Comparison of ENCODE assay signal across 8 cellular contexts in the genomic region with DNA sequence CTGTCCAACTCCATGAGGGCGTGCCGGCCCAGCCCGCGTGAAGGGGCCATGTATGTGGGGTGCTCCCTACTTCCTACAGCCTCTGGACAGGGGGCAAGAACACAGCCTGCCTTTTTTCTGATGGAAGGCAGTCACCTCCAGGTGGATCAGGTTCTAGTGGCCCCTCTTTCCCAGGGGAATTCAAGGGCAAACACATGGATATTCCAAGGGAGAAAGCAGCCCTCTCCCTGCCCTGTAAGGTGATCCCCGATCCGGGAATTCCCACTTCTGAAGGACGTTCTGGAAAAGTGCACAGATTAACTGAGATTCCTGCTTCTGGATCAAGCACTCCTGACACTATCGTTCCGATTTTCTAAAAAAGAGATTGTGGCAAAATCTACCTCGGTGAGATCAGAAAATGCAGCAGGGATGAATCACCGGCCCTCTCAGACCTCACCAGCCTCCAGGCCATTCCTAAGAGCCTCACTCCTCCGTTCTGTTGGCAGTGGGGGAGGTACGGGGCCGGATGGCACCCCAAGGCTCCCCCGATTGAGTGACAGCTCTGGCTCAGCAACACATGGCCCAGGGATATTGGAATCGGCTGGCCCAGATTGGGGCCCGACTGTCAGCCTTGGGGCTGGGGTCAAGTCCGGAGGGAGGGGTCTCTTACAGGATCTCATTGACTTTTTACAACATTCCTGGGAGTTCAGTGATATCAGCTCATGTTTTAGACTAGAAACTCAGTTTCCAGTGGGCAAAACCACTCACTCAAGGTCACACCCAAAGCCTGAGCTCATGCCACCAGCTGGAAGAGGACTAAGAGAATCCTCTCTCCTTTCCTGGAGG. TPM values are rescaled to one million over a fixed set of nuclear protein-coding genes. Genes with fewer than 3 reads are reported as not detected.
A peak's percentile ranks its signal among the peaks of the same experiment; 100 is the strongest.
DNase-seq lines count a peak whose midpoint lies in the region; ATAC-seq, FAIRE-seq and TF ChIP-seq lines count a peak whose summit lies in the region.

No MANE protein-coding gene starts in this region.

- no peak overlapping the region for H3K9ac ChIP-seq in endothelial cell of umbilical vein (replicated peaks; ENCODE audit: extremely low read depth, insufficient read depth, low read length)
- no peak overlapping the region for H3K9ac ChIP-seq in colonic mucosa (ENCODE audit: low read depth in 2 of 2, low read length in 2 of 2)

- H4K20me1 ChIP-seq in endothelial cell of umbilical vein (replicated peaks; ENCODE audit: control insufficient read depth, extremely low read depth, insufficient read depth, low read length) = no peaks in the 10 kb centered on the region

- H3K4me3 Mint-ChIP-seq in CD4-positive, CD25-positive, alpha-beta regulatory T cell = peak overlapping the region; percentile 52 to 76 (median 64)
- H3K4me3 Mint-ChIP-seq in natural killer cell treated with Interleukin-12 subunit alpha and Interleukin-12 subunit beta and Interleukin-15 and Interleukin-18, amount 100 ng/mL, for 72 hours = peak overlapping the region; percentile 8

- no peak for FAIRE-seq in endothelial cell of umbilical vein (lab: Jason Lieb, UNC)

- peaks cover 0 to 9% (median 1%) of the 10 kb centered on the region in 4 donors for H3K4me1 Mint-ChIP-seq in CD4-positive, CD25-positive, alpha-beta regulatory T cell
- H3K4me1 Mint-ChIP-seq in natural killer cell treated with Interleukin-12 subunit alpha and Interleukin-12 subunit beta and Interleukin-15 and Interleukin-18, amount 100 ng/mL, for 72 hours (ENCODE audit: low read depth in 2 of 2) = peaks cover 7 to 14% of the 10 kb centered on the region in 2 donors

- H3K36me3 ChIP-seq in CD4-positive, CD25-positive, alpha-beta regulatory T cell (ENCODE audit: control insufficient read depth, insufficient read depth, low read length) = no peaks in the 10 kb centered on the region
- H3K36me3 ChIP-seq in endothelial cell of umbilical vein (ENCODE audit: control insufficient read depth in 2 of 2, extremely low read depth in 1 of 2, insufficient read depth in 2 of 2, low read length in 2 of 2) (no peaks in the 10 kb centered on the region), colonic mucosa (no peaks in the 10 kb centered on the region)

- no peaks in the 10 kb centered on the region for H3K79me2 ChIP-seq in endothelial cell of umbilical vein (ENCODE audit: control insufficient read depth, insufficient read depth, low read length)

- CTCF ChIA-PET in endothelial cell of umbilical vein (lab: Charles Lee) = interaction anchor here (1.3 to 1.8 kb wide), 3 partner anchors 14 to 103 kb away, joined by 3 to 9 read pairs (median 4); no protein-coding TSS in a partner anchor

- peaks cover 0 to 1% (median 0%) of the 10 kb centered on the region in 7 donors for H3K9me3 Mint-ChIP-seq in CD4-positive, CD25-positive, alpha-beta regulatory T cell
- H3K9me3 Mint-ChIP-seq in natural killer cell treated with Interleukin-12 subunit alpha and Interleukin-12 subunit beta and Interleukin-15 and Interleukin-18, amount 100 ng/mL, for 72 hours = no peaks in the 10 kb centered on the region

- no peak overlapping the region for H3K27ac Mint-ChIP-seq in CD4-positive, CD25-positive, alpha-beta regulatory T cell
- H3K27ac Mint-ChIP-seq in natural killer cell treated with Interleukin-12 subunit alpha and Interleukin-12 subunit beta and Interleukin-15 and Interleukin-18, amount 100 ng/mL, for 72 hours = no peak overlapping the region

- H3K4me3 ChIP-seq in CD4-positive, CD25-positive, alpha-beta regulatory T cell (ENCODE audit: low read depth, low read length) = no peak overlapping the region
- H3K4me3 ChIP-seq in endothelial cell of umbilical vein (replicated peaks in 1 of 3; ENCODE audit: insufficient read depth in 1 of 3, low read depth in 1 of 3, low read length in 3 of 3) (no peak overlapping the region), colonic mucosa (no peak overlapping the region)

- H3K27me3 Mint-ChIP-seq in CD4-positive, CD25-positive, alpha-beta regulatory T cell = peaks cover 14% of the 10 kb centered on the region
- peaks cover 0 to 6% of the 10 kb centered on the region in 2 donors for H3K27me3 Mint-ChIP-seq in natural killer cell treated with Interleukin-12 subunit alpha and Interleukin-12 subunit beta and Interleukin-15 and Interleukin-18, amount 100 ng/mL, for 72 hours

- TF ChIP-seq POLR2A in endothelial cell of umbilical vein (IDR thresholded peaks at IDR 0.05; ENCODE audit: low read depth, low read length) = no peak

- TF ChIP-seq CTCF in endothelial cell of umbilical vein (IDR thresholded peaks at IDR 0.05; ENCODE audit: extremely low read depth in 1 of 2, insufficient read depth in 1 of 2, low read depth in 1 of 2, low read length in 2 of 2) (no peak), colonic mucosa (IDR thresholded peaks at IDR 0.05) (no peak)

- no peaks in the 10 kb centered on the region for H3K27me3 ChIP-seq in CD4-positive, CD25-positive, alpha-beta regulatory T cell (ENCODE audit: control insufficient read depth, insufficient read depth, low read length)
- H3K27me3 ChIP-seq in endothelial cell of umbilical vein (ENCODE audit: control insufficient read depth in 2 of 2, insufficient read depth in 2 of 2, low read length in 2 of 2) (no peaks in the 10 kb centered on the region), colonic mucosa (peaks cover 7% of the 10 kb centered on the region)

- POLR2A ChIA-PET in endothelial cell of umbilical vein (lab: Charles Lee) = interaction anchor here (0.6 to 0.7 kb wide), 2 partner anchors 94 to 159 kb away, joined by 3 to 4 read pairs; no protein-coding TSS in a partner anchor

- DNase-seq in CD4-positive, CD25-positive, alpha-beta regulatory T cell = no peak
- DNase-seq in NCI-H226 (peak; percentile 98), endothelial cell of umbilical vein (ENCODE audit: low read depth, low spot score) (no peak), colonic mucosa (no peak), DMS153 treated with DMSO at 0.1 percent for 48 hours (lab: John Stamatoyannopoulos, UW; ENCODE audit: unreplicated experiment) (no peak), UCSD-AML1 (lab: John Stamatoyannopoulos, UW; ENCODE audit: unreplicated experiment) (no peak)
- no peak for DNase-seq in natural killer cell treated with Interleukin-12 subunit alpha and Interleukin-12 subunit beta and Interleukin-15 and Interleukin-18, amount 100 ng/mL, for 72 hours (ENCODE audit: low spot score)

- H3K9me3 ChIP-seq in CD4-positive, CD25-positive, alpha-beta regulatory T cell (ENCODE audit: control insufficient read depth in 2 of 2, low read length in 2 of 2) = no peaks in the 10 kb centered on the region
- no peaks in the 10 kb centered on the region for H3K9me3 ChIP-seq in endothelial cell of umbilical vein (replicated peaks; ENCODE audit: control insufficient read depth, insufficient read depth, low read length)
- no peaks in the 10 kb centered on the region for H3K9me3 ChIP-seq in colonic mucosa

- peaks cover 12% of the 10 kb centered on the region for H3K4me1 ChIP-seq in CD4-positive, CD25-positive, alpha-beta regulatory T cell (ENCODE audit: control insufficient read depth, insufficient read depth, low read length, poor library complexity, severe bottlenecking)
- no peaks in the 10 kb centered on the region for H3K4me1 ChIP-seq in endothelial cell of umbilical vein (ENCODE audit: control insufficient read depth, extremely low read depth, insufficient read depth, low read length)
- no peaks in the 10 kb centered on the region for H3K4me1 ChIP-seq in colonic mucosa

- dilution Hi-C loops in endothelial cell of umbilical vein (cut with MboI; ENCODE audit: extremely low pct_ligation_motif_present, low sequenced_read_pairs) = no loop called here

- H3K9me1 ChIP-seq in endothelial cell of umbilical vein (replicated peaks; ENCODE audit: control insufficient read depth, extremely low read depth, insufficient read depth, low read length) = no peaks in the 10 kb centered on the region

- peak overlapping the region; percentile 86 for H2AFZ ChIP-seq in endothelial cell of umbilical vein (ENCODE audit: low read depth, low read length)

- BruUV-seq in endothelial cell of umbilical vein (replicated peaks; lab: Mats Ljungman, UMichigan) = no TSS peak

- intact Hi-C loops in endothelial cell of umbilical vein (cut with micrococcal nuclease) (loop anchor here (2.0 kb wide), 1 partner anchor 77 kb away; a partner anchor contains a TSS), colonic mucosa (cut with DNase I) (no loop called here)

- ATAC-seq in CD4-positive, CD25-positive, alpha-beta regulatory T cell (ENCODE audit: low read depth in 2 of 2) = no peak
- ATAC-seq in natural killer cell treated with Interleukin-12 subunit alpha and Interleukin-12 subunit beta and Interleukin-15 and Interleukin-18, amount 100 ng/mL, for 72 hours = no peak
- ATAC-seq in GM21360 (IDR thresholded peaks at IDR 0.05; ENCODE audit: unreplicated experiment) = no peak

- H3K4me2 ChIP-seq in endothelial cell of umbilical vein (ENCODE audit: insufficient read depth, low read length) = no peak overlapping the region

- H3K27ac ChIP-seq in CD4-positive, CD25-positive, alpha-beta regulatory T cell (ENCODE audit: insufficient read depth, low read length, poor library complexity, severe bottlenecking) = no peak overlapping the region
- H3K27ac ChIP-seq in endothelial cell of umbilical vein (ENCODE audit: insufficient read depth, low read depth, low read length) (no peak overlapping the region), colonic mucosa (no peak overlapping the region)

- H3K36me3 Mint-ChIP-seq in CD4-positive, CD25-positive, alpha-beta regulatory T cell = no peaks in the 10 kb centered on the region
- no peaks in the 10 kb centered on the region for H3K36me3 Mint-ChIP-seq in natural killer cell treated with Interleukin-12 subunit alpha and Interleukin-12 subunit beta and Interleukin-15 and Interleukin-18, amount 100 ng/mL, for 72 hours

RNA-seq across cellular contexts. Expression of a gene that starts 12.3 kb away (rescaled TPM):
- 0.74 TPM for total RNA-seq in CD4-positive, CD25-positive, alpha-beta regulatory T cell
- polyA plus RNA-seq in CD4-positive, CD25-positive, alpha-beta regulatory T cell = not detected
- 0.07 and 0.11 TPM in 2 replicates for total RNA-seq in endothelial cell of umbilical vein
- 0.14 and 0.21 TPM in 2 replicates for polyA plus RNA-seq in endothelial cell of umbilical vein
- 0.12 and 0.18 TPM in 2 replicates for polyA plus RNA-seq in endothelial cell of umbilical vein (2011; cell fraction: cytosol; rRNA removed)
- polyA plus RNA-seq in endothelial cell of umbilical vein (2011; cell fraction: nucleus; rRNA removed) = 0.84 and 0.97 TPM in 2 replicates
- polyA plus RNA-seq in endothelial cell of umbilical vein (2012) = 0.10 and 0.24 TPM in 2 replicates
- polyA minus RNA-seq in endothelial cell of umbilical vein = 0.10 TPM in 1 of 2 replicates, not detected in the other
- polyA minus RNA-seq in endothelial cell of umbilical vein (2011; cell fraction: cytosol; rRNA and poly(A)+ RNA removed) = 0.51 TPM
- 0.29 and 0.67 TPM in 2 replicates for polyA minus RNA-seq in endothelial cell of umbilical vein (2011; cell fraction: nucleus; rRNA and poly(A)+ RNA removed)
- under 1 TPM; 0.05 to 0.50 TPM for total RNA-seq in natural killer cell treated with Interleukin-12 subunit alpha and Interleukin-12 subunit beta and Interleukin-15 and Interleukin-18, amount 100 ng/mL, for 72 hours
- total RNA-seq in colonic mucosa = under 1 TPM; 0.35 to 0.52 TPM

RNA-seq across cellular contexts. Expression of a gene that starts 13.1 kb away (rescaled TPM):
- total RNA-seq in CD4-positive, CD25-positive, alpha-beta regulatory T cell = not detected
- under 1 TPM in 2 of 4 donors, not detected in 2; 0.07 to 0.31 TPM for polyA plus RNA-seq in CD4-positive, CD25-positive, alpha-beta regulatory T cell
- total RNA-seq in endothelial cell of umbilical vein = 2.9 and 3.5 TPM in 2 replicates
- 4.8 and 6.3 TPM in 2 replicates for polyA plus RNA-seq in endothelial cell of umbilical vein
- 2.0 and 2.9 TPM in 2 replicates for polyA plus RNA-seq in endothelial cell of umbilical vein (2011; cell fraction: cytosol; rRNA removed)
- 2.9 and 4.8 TPM in 2 replicates for polyA plus RNA-seq in endothelial cell of umbilical vein (2011; cell fraction: nucleus; rRNA removed)
- polyA plus RNA-seq in endothelial cell of umbilical vein (2012) = 1.5 and 3.0 TPM in 2 replicates
- 1.9 and 4.0 TPM in 2 replicates for polyA minus RNA-seq in endothelial cell of umbilical vein
- 5.8 TPM for polyA minus RNA-seq in endothelial cell of umbilical vein (2011; cell fraction: cytosol; rRNA and poly(A)+ RNA removed)
- 0.87 and 1.0 TPM in 2 replicates for polyA minus RNA-seq in endothelial cell of umbilical vein (2011; cell fraction: nucleus; rRNA and poly(A)+ RNA removed)
- total RNA-seq in natural killer cell treated with Interleukin-12 subunit alpha and Interleukin-12 subunit beta and Interleukin-15 and Interleukin-18, amount 100 ng/mL, for 72 hours = 1 to 10 TPM; 2.3 to 5.3 TPM
- total RNA-seq in colonic mucosa = 10 to 100 TPM; 19.0 to 20.9 TPM

RNA-seq across cellular contexts. Expression of a gene that starts 35.3 kb away (rescaled TPM):
- total RNA-seq in CD4-positive, CD25-positive, alpha-beta regulatory T cell = 80.7 TPM
- polyA plus RNA-seq in CD4-positive, CD25-positive, alpha-beta regulatory T cell = 10 to 100 TPM; 19.1 to 28.0 (median 25.0) TPM
- 60.7 and 65.2 TPM in 2 replicates for total RNA-seq in endothelial cell of umbilical vein
- polyA plus RNA-seq in endothelial cell of umbilical vein = 49.4 and 49.5 TPM in 2 replicates
- polyA plus RNA-seq in endothelial cell of umbilical vein (2011; cell fraction: cytosol; rRNA removed) = 44.1 and 47.8 TPM in 2 replicates
- polyA plus RNA-seq in endothelial cell of umbilical vein (2011; cell fraction: nucleus; rRNA removed) = 138 TPM in 2 replicates
- polyA plus RNA-seq in endothelial cell of umbilical vein (2012) = 77.9 and 85.6 TPM in 2 replicates
- polyA minus RNA-seq in endothelial cell of umbilical vein = 37.0 and 45.8 TPM in 2 replicates
- polyA minus RNA-seq in endothelial cell of umbilical vein (2011; cell fraction: cytosol; rRNA and poly(A)+ RNA removed) = 8.8 TPM
- polyA minus RNA-seq in endothelial cell of umbilical vein (2011; cell fraction: nucleus; rRNA and poly(A)+ RNA removed) = 20.9 and 28.4 TPM in 2 replicates
- 10 to 100 TPM; 85.1 to 92.0 TPM for total RNA-seq in natural killer cell treated with Interleukin-12 subunit alpha and Interleukin-12 subunit beta and Interleukin-15 and Interleukin-18, amount 100 ng/mL, for 72 hours
- total RNA-seq in colonic mucosa = 10 to 100 TPM; 70.8 to 71.4 TPM

RNA-seq across cellular contexts. Expression of a gene that starts 40.5 kb away (rescaled TPM):
- 35.2 TPM for total RNA-seq in CD4-positive, CD25-positive, alpha-beta regulatory T cell
- 1 to 10 TPM in 1 of 4 donors, under 1 TPM in 3; 0.33 to 1.4 (median 0.63) TPM for polyA plus RNA-seq in CD4-positive, CD25-positive, alpha-beta regulatory T cell
- total RNA-seq in endothelial cell of umbilical vein = 21.3 and 25.6 TPM in 2 replicates
- polyA plus RNA-seq in endothelial cell of umbilical vein = 3.4 and 3.5 TPM in 2 replicates
- polyA plus RNA-seq in endothelial cell of umbilical vein (2011; cell fraction: cytosol; rRNA removed) = 4.5 and 4.9 TPM in 2 replicates
- polyA plus RNA-seq in endothelial cell of umbilical vein (2011; cell fraction: nucleus; rRNA removed) = 14.1 and 16.1 TPM in 2 replicates
- polyA plus RNA-seq in endothelial cell of umbilical vein (2012) = 12.3 and 20.5 TPM in 2 replicates
- polyA minus RNA-seq in endothelial cell of umbilical vein = 4.2 and 8.2 TPM in 2 replicates
- 7.9 TPM for polyA minus RNA-seq in endothelial cell of umbilical vein (2011; cell fraction: cytosol; rRNA and poly(A)+ RNA removed)
- polyA minus RNA-seq in endothelial cell of umbilical vein (2011; cell fraction: nucleus; rRNA and poly(A)+ RNA removed) = 7.6 and 11.5 TPM in 2 replicates
- 10 to 100 TPM; 27.5 to 40.0 TPM for total RNA-seq in natural killer cell treated with Interleukin-12 subunit alpha and Interleukin-12 subunit beta and Interleukin-15 and Interleukin-18, amount 100 ng/mL, for 72 hours
- 10 to 100 TPM; 11.6 to 15.9 TPM for total RNA-seq in colonic mucosa

RNA-seq across cellular contexts. Expression of a gene that starts 49.2 kb away (rescaled TPM):
- 7.7 TPM for total RNA-seq in CD4-positive, CD25-positive, alpha-beta regulatory T cell
- 10 to 100 TPM; 30.7 to 34.7 (median 31.7) TPM for polyA plus RNA-seq in CD4-positive, CD25-positive, alpha-beta regulatory T cell
- total RNA-seq in endothelial cell of umbilical vein = 17.0 and 17.6 TPM in 2 replicates
- 25.4 and 33.9 TPM in 2 replicates for polyA plus RNA-seq in endothelial cell of umbilical vein
- polyA plus RNA-seq in endothelial cell of umbilical vein (2011; cell fraction: cytosol; rRNA removed) = 15.8 and 17.9 TPM in 2 replicates
- 9.4 and 10.3 TPM in 2 replicates for polyA plus RNA-seq in endothelial cell of umbilical vein (2011; cell fraction: nucleus; rRNA removed)
- polyA plus RNA-seq in endothelial cell of umbilical vein (2012) = 6.0 and 7.1 TPM in 2 replicates
- polyA minus RNA-seq in endothelial cell of umbilical vein = 18.3 and 23.1 TPM in 2 replicates
- polyA minus RNA-seq in endothelial cell of umbilical vein (2011; cell fraction: cytosol; rRNA and poly(A)+ RNA removed) = 6.0 TPM
- polyA minus RNA-seq in endothelial cell of umbilical vein (2011; cell fraction: nucleus; rRNA and poly(A)+ RNA removed) = 6.1 and 6.9 TPM in 2 replicates
- total RNA-seq in natural killer cell treated with Interleukin-12 subunit alpha and Interleukin-12 subunit beta and Interleukin-15 and Interleukin-18, amount 100 ng/mL, for 72 hours = 10 to 100 TPM in 1 of 2 donors, 1 to 10 TPM in 1; 7.4 to 16.8 TPM
- total RNA-seq in colonic mucosa = 10 to 100 TPM; 14.3 to 22.1 TPM
